7 cellular contexts compared by ENCODE assay signal in genomic region chr4:132865922-132866321, GRCh38.
"Had no signal": no experiment of that assay in that cellular context is flagged by ENCODE, and none has a peak within 500 bp of the region (broad histone marks: within the 10 kb centered on the region; RNA-seq: fewer than 3 reads in every experiment).

No MANE protein-coding gene starts in this region.

- H3K9me3 Mint-ChIP-seq: GM23338 had no signal

- H3K27ac ChIP-seq: KMS-11 had no signal

- FAIRE-seq: HTR-8/SVneo had no signal

- H3K4me1 ChIP-seq: HAP-1 had no signal

- H3K27ac Mint-ChIP-seq: GM23338 had no signal

- H3K4me2 ChIP-seq: GM23338, KMS-11 had no signal

- H3K9ac ChIP-seq: KMS-11 had no signal

- DNase-seq: H7, KBM-7 had no signal

- H2AFZ ChIP-seq: GM23338 had no signal

- H3K4me3 Mint-ChIP-seq: GM23338 had no signal

- H3K4me3 ChIP-seq: GM23338, HAP-1 had no signal

- ATAC-seq: GM23338, HCT116 had no signal
